16 cellular contexts compared by ENCODE assay signal in the genomic region with DNA sequence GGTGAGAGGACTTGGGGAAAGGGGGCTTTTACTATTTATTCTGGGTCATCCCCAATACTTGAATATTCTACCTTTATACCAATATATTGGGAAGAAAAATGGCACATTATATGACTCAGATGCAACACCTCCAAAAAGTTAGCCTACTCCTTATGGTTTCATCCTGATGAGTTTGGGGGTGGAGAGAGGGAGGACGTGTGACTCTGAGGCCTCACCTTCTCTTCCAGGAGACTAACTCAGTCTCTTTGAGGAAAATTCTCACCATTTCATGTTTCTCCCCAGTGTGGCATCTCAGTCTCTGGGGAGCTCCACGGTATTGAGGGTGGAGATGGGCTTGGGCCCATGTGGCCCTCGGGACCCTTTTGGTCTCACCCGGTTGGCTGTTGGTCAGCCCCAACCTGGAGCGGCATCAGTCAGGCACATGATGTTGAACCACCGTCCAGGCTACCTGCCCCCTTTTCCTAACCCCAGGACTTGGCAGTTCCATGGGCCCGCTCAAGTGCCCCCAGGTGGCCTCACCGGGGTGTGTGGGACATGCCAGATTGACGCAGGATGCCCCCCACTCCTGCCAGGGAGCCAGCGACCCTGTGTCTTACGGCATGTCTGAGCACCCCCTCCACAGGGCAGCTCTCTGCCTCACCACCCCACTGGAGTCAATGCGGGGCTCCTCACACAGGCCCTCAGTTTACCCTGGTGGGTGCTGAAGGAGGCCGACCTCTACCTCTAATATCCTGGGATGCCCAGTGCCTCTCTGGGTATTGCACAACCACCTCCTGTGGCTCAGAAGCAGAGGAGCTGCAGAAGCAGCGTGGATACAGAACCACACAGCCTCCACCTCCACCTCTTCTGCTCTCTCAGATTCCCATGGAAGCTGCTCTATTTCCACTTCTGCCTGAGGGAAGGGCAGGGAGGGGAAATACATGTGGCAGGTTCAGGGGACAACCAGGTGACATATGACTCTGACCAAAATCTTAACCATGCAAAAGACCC.
"Had no signal": no experiment of that assay in that cellular context is flagged by ENCODE, and none has a peak within 500 bp of the region (broad histone marks: within the 10 kb centered on the region; RNA-seq: fewer than 3 reads in every experiment).

No MANE protein-coding gene starts in this region.

- H3K27ac ChIP-seq: colonic mucosa, gastrocnemius medialis, tibial artery, vagina had no signal

- H3K4me1 ChIP-seq: colonic mucosa, gastrocnemius medialis, tibial artery, vagina had no signal

- H3K27me3 ChIP-seq: colonic mucosa, gastrocnemius medialis, upper lobe of left lung, vagina had no signal

- H3K4me3 ChIP-seq: colonic mucosa, gastrocnemius medialis, tibial artery, upper lobe of left lung, vagina had no signal

- H3K4me1 Mint-ChIP-seq: immature natural killer cell, naive B cell, nephron had no signal

- H3K4me3 Mint-ChIP-seq: immature natural killer cell; nephron; stimulated activated naive CD8-positive, alpha-beta T cell treated with anti-CD3 and anti-CD28 coated beads, Interleukin-15, Interleukin-2, amounts not matched to agents 100 ng/mL and 50 ng/mL, for 24 hours had no signal

- DNase-seq: colonic mucosa; dermis blood vessel endothelial cell; erythroblast; gastrocnemius medialis; immature natural killer cell; left colon; mesendoderm; naive B cell; right cardiac atrium; small intestine; stimulated activated CD4-positive, alpha-beta T cell treated with anti-CD3 and anti-CD28 coated beads, Interleukin-2, amount 100 ng/mL, for 48 hours; tibial artery; upper lobe of left lung had no signal

- ATAC-seq: gastrocnemius medialis, left colon, right cardiac atrium had no signal

- H3K9me3 ChIP-seq: colonic mucosa, gastrocnemius medialis, tibial artery, upper lobe of left lung, vagina had no signal

- H3K27ac Mint-ChIP-seq: immature natural killer cell; naive B cell; nephron; stimulated activated naive CD8-positive, alpha-beta T cell treated with anti-CD3 and anti-CD28 coated beads, Interleukin-15, Interleukin-2, amounts not matched to agents 100 ng/mL and 50 ng/mL, for 24 hours had no signal

- H3K36me3 ChIP-seq: colonic mucosa, gastrocnemius medialis, tibial artery, upper lobe of left lung, vagina had no signal
